Comparison of ENCODE assay signal across 28 cellular contexts in genomic region chr2:235591921-235592320, GRCh38.
DNase-seq lines count a peak whose midpoint lies in the region; ATAC-seq and TF ChIP-seq lines count a peak whose summit lies in the region.
"Had no signal": no experiment of that assay in that cellular context is flagged by ENCODE, and none has a peak within 500 bp of the region (broad histone marks: within the 10 kb centered on the region; RNA-seq: fewer than 3 reads in every experiment).

No MANE protein-coding gene starts in this region.

- no peak overlapping the region for H3K4me3 Mint-ChIP-seq in MCF 10A (ENCODE audit: unreplicated experiment)
- H3K4me3 Mint-ChIP-seq: activated CD4-positive, alpha-beta T cell treated with anti-CD3 and anti-CD28 coated beads, Interleukin-2, amount 10 ng/mL, durations not matched to agents 24 days and 14 days; activated CD8-positive, alpha-beta memory T cell treated with anti-CD3 and anti-CD28 coated beads, Interleukin-2, amount 10 ng/mL, durations not matched to agents 7 days and 5 days; activated T-helper 1 cell treated with anti-CD3 and anti-CD28 coated beads, Interleukin-12 subunit alpha, Interleukin-12 subunit beta, Interleukin-2, Interleukin-4 antibody, amounts not matched to agents 30 ng/mL and 10 ng/mL and 1 ng/mL, durations not matched to agents 14 hours and 24 hours and 36 hours; B cell; GM23338; naive B cell; T-helper 17 cell had no signal

- no peaks in the 10 kb centered on the region for H3K9me3 ChIP-seq in breast epithelium
- no peaks in the 10 kb centered on the region for H3K9me3 ChIP-seq in tibial nerve
- H3K9me3 ChIP-seq: esophagus muscularis mucosa, SJCRH30, tibial artery had no signal

- no peak overlapping the region for H3K27ac Mint-ChIP-seq in MCF 10A (ENCODE audit: low read depth, unreplicated experiment)
- H3K27ac Mint-ChIP-seq: activated CD4-positive, alpha-beta T cell treated with anti-CD3 and anti-CD28 coated beads, Interleukin-2, amount 10 ng/mL, durations not matched to agents 24 days and 14 days; activated CD8-positive, alpha-beta memory T cell treated with anti-CD3 and anti-CD28 coated beads, Interleukin-2, amount 10 ng/mL, durations not matched to agents 7 days and 5 days; activated T-helper 1 cell treated with anti-CD3 and anti-CD28 coated beads, Interleukin-12 subunit alpha, Interleukin-12 subunit beta, Interleukin-2, Interleukin-4 antibody, amounts not matched to agents 30 ng/mL and 10 ng/mL and 1 ng/mL, durations not matched to agents 14 hours and 24 hours and 36 hours; B cell; GM23338; T-helper 17 cell had no signal

- peaks cover 16% of the 10 kb centered on the region for H3K4me1 Mint-ChIP-seq in MCF 10A (ENCODE audit: insufficient read depth, unreplicated experiment)
- H3K4me1 Mint-ChIP-seq: activated CD4-positive, alpha-beta T cell treated with anti-CD3 and anti-CD28 coated beads, Interleukin-2, amount 10 ng/mL, durations not matched to agents 24 days and 14 days; activated CD8-positive, alpha-beta memory T cell treated with anti-CD3 and anti-CD28 coated beads, Interleukin-2, amount 10 ng/mL, durations not matched to agents 7 days and 5 days; B cell; naive B cell had no signal

- intact Hi-C loops in MCF 10A (cut with micrococcal nuclease) (loop anchor here (5.0 kb wide), 1 partner anchor 470 kb away; no protein-coding TSS in a partner anchor), breast epithelium (cut with DNase I; ENCODE audit: low total_unique reads) (no loop called here)

- no peaks in the 10 kb centered on the region for H3K27me3 Mint-ChIP-seq in MCF 10A (ENCODE audit: insufficient read depth, unreplicated experiment)
- H3K27me3 Mint-ChIP-seq: activated CD4-positive, alpha-beta T cell treated with anti-CD3 and anti-CD28 coated beads, Interleukin-2, amount 10 ng/mL, durations not matched to agents 24 days and 14 days; activated CD8-positive, alpha-beta memory T cell treated with anti-CD3 and anti-CD28 coated beads, Interleukin-2, amount 10 ng/mL, durations not matched to agents 7 days and 5 days had no signal

- peak; percentile 95 for DNase-seq in MCF 10A (ENCODE audit: unreplicated experiment)
- DNase-seq in breast epithelium (ENCODE audit: low spot score in 2 of 2): no peak
- peak; percentile 59 for DNase-seq in RWPE1 (ENCODE audit: low spot score)
- peak; percentile 22 for DNase-seq in choroid plexus epithelial cell (ENCODE audit: low read depth)
- no peak for DNase-seq in tibial nerve (ENCODE audit: low spot score in 2 of 2)
- no peak for DNase-seq in SW 1271 (lab: John Stamatoyannopoulos, UW)
- DNase-seq: activated CD4-positive, alpha-beta T cell treated with anti-CD3 and anti-CD28 coated beads, Interleukin-2, amount 10 ng/mL, durations not matched to agents 24 days and 14 days; activated CD8-positive, alpha-beta memory T cell treated with anti-CD3 and anti-CD28 coated beads, Interleukin-2, amount 10 ng/mL, durations not matched to agents 7 days and 5 days; activated naive CD4-positive, alpha-beta T cell treated with anti-CD3 and anti-CD28 coated beads, Interleukin-2, amount 50 U/mL, for 16 hours; COR-L47; effector CD8-positive, alpha-beta T cell; mesenchymal stem cell; naive B cell; NCI-H748 treated with DMSO at 0.1 percent for 48 hours; occipital lobe; stimulated activated CD4-positive, alpha-beta T cell treated with anti-CD3 and anti-CD28 coated beads, Interleukin-2, amount 100 ng/mL, for 48 hours; stimulated activated naive CD4-positive, alpha-beta T cell treated with Interleukin-2 at 50 U/mL for 16 hours; T-helper 17 cell; tibial artery had no signal

- H3K4me3 ChIP-seq in breast epithelium (no peak overlapping the region), choroid plexus epithelial cell (ENCODE audit: low read depth, low read length) (no peak overlapping the region), tibial nerve (no peak overlapping the region)
- H3K4me3 ChIP-seq: esophagus muscularis mucosa, GM23338, SJCRH30, smooth muscle cell, tibial artery had no signal

- no peak for TF ChIP-seq CTCF in MCF 10A (IDR thresholded peaks at IDR 0.05; ENCODE audit: unreplicated experiment)
- TF ChIP-seq CTCF in breast epithelium (IDR thresholded peaks at IDR 0.05): no peak
- TF ChIP-seq CTCF in RWPE1 (conservative IDR thresholded peaks at IDR 0.05; ENCODE audit: low read depth): no peak
- TF ChIP-seq CTCF in choroid plexus epithelial cell (conservative IDR thresholded peaks at IDR 0.05; ENCODE audit: low read depth, low read length): no peak
- no peak for TF ChIP-seq CTCF in tibial nerve (IDR thresholded peaks at IDR 0.05)

- TF ChIP-seq POLR2A in breast epithelium (IDR thresholded peaks at IDR 0.05) (no peak), tibial nerve (IDR thresholded peaks at IDR 0.05) (no peak)

- H3K36me3 ChIP-seq in breast epithelium (no peaks in the 10 kb centered on the region), tibial nerve (no peaks in the 10 kb centered on the region)
- H3K36me3 ChIP-seq: esophagus muscularis mucosa, SJCRH30, tibial artery had no signal

- BruUV-seq in MCF 10A (replicated peaks; lab: Mats Ljungman, UMichigan): no TSS peak

- ATAC-seq in GM21528 (IDR thresholded peaks at IDR 0.05; ENCODE audit: low FRiP score, unreplicated experiment) (no peak), GM18511 (IDR thresholded peaks at IDR 0.05; ENCODE audit: unreplicated experiment) (no peak)
- ATAC-seq: activated CD8-positive, alpha-beta memory T cell treated with anti-CD3 and anti-CD28 coated beads, Interleukin-2, amount 10 ng/mL, durations not matched to agents 7 days and 5 days; GM23338; T-helper 17 cell had no signal

- no peak overlapping the region for H3K27ac ChIP-seq in breast epithelium
- H3K27ac ChIP-seq in RWPE1: peak overlapping the region; percentile 67
- H3K27ac ChIP-seq in tibial nerve: peak overlapping the region in 3 of 4 donors; percentile 36 to 67 (median 64)
- H3K27ac ChIP-seq: esophagus muscularis mucosa, SJCRH30, tibial artery, VCaP had no signal

- peaks cover 16% of the 10 kb centered on the region for H3K36me3 Mint-ChIP-seq in MCF 10A (ENCODE audit: insufficient read depth, unreplicated experiment)
- H3K36me3 Mint-ChIP-seq: activated CD8-positive, alpha-beta memory T cell treated with anti-CD3 and anti-CD28 coated beads, Interleukin-2, amount 10 ng/mL, durations not matched to agents 7 days and 5 days; naive B cell had no signal

- POLR2A ChIA-PET in MCF 10A (lab: Yijun Ruan, JAX) (interaction anchor here (0.6 to 2.6 kb wide), 4 partner anchors 23 to 455 kb away, joined by 3 to 15 read pairs (median 4); no protein-coding TSS in a partner anchor), RWPE1 (lab: Yijun Ruan, JAX; ENCODE audit: low non-redundant PET) (no interaction called here)

- CTCF ChIA-PET in MCF 10A (lab: Yijun Ruan, JAX): interaction anchor here (1.0 to 13.3 kb wide), 6 partner anchors 145 to 456 kb away, joined by 3 to 240 read pairs (median 4); no protein-coding TSS in a partner anchor
- CTCF ChIA-PET in RWPE1 (lab: Yijun Ruan, JAX): interaction anchor here (0.6 to 0.9 kb wide), 4 partner anchors 59 to 401 kb away, joined by 4 to 5 read pairs (median 4); no protein-coding TSS in a partner anchor

- WGBS in tibial nerve, 2 donors: 54 to 72% methylated on average over 4 to 5 of the region's 5 CpGs

- TF ChIP-seq EP300 in tibial nerve (IDR thresholded peaks at IDR 0.05): no peak

- H3K27me3 ChIP-seq in breast epithelium (no peaks in the 10 kb centered on the region), tibial nerve (no peaks in the 10 kb centered on the region)
- H3K27me3 ChIP-seq: esophagus muscularis mucosa, SJCRH30, tibial artery had no signal

- no peaks in the 10 kb centered on the region for H3K9me3 Mint-ChIP-seq in MCF 10A (ENCODE audit: unreplicated experiment)
- H3K9me3 Mint-ChIP-seq: activated CD4-positive, alpha-beta T cell treated with anti-CD3 and anti-CD28 coated beads, Interleukin-2, amount 10 ng/mL, durations not matched to agents 24 days and 14 days; activated T-helper 1 cell treated with anti-CD3 and anti-CD28 coated beads, Interleukin-12 subunit alpha, Interleukin-12 subunit beta, Interleukin-2, Interleukin-4 antibody, amounts not matched to agents 30 ng/mL and 10 ng/mL and 1 ng/mL, durations not matched to agents 14 hours and 24 hours and 36 hours; GM23338; naive B cell had no signal

- H3K4me1 ChIP-seq in breast epithelium (peaks cover 0 to 2% of the 10 kb centered on the region in 2 donors), tibial nerve (peaks cover 0 to 43% (median 0%) of the 10 kb centered on the region in 4 donors)
- H3K4me1 ChIP-seq: SJCRH30 had no signal

Comparison
In these comparisons a context has a peak if more than half of its experiments do, and no peak if none do; other contexts are left out.
1. DNase-seq: peak in MCF 10A (single experiment), RWPE1 (single experiment) and choroid plexus epithelial cell (single experiment); none in breast epithelium (0 of 2), tibial nerve (0 of 2) and SW 1271 (0 of 2).
2. H3K27ac ChIP-seq: peak in RWPE1 (single experiment) and tibial nerve (3 of 4); none in breast epithelium (0 of 2).